2 cellular contexts compared by ENCODE assay signal in genomic region chr4:150072471-150072870, GRCh38.
TF ChIP-seq lines count a peak whose summit lies in the region.

No MANE protein-coding gene starts in this region.

TF ChIP-seq in SK-N-SH, 30 proteins besides CTCF, POLR2A, EP300 and RAD21:
- TF ChIP-seq TCF12 (IDR thresholded peaks at IDR 0.05) (no peak), TAF1 (IDR thresholded peaks at IDR 0.05; ENCODE audit: borderline replicate concordance, low read depth, low read length) (no peak), USF1 (IDR thresholded peaks at IDR 0.05; ENCODE audit: borderline replicate concordance, low read depth) (no peak), MEF2A (IDR thresholded peaks at IDR 0.05; ENCODE audit: borderline replicate concordance, low read depth) (no peak), NRF1 (IDR thresholded peaks at IDR 0.05; ENCODE audit: low read depth, low read length) (no peak), PBX3 (IDR thresholded peaks at IDR 0.05) (no peak)

TF ChIP-seq in HepG2, 621 proteins besides CTCF, POLR2A, EP300 and RAD21:
- TF ChIP-seq CEBPG (CRISPR knock-in tag; IDR thresholded peaks at IDR 0.05) = 0 out of 2 replicates have a peak, but pooled peaks have one; percentile 37
- no peak for TF ChIP-seq ZNF550 (CRISPR knock-in tag; IDR thresholded peaks at IDR 0.05; ENCODE audit: borderline replicate concordance)
- TF ChIP-seq ZNF607 (CRISPR knock-in tag; IDR thresholded peaks at IDR 0.05; ENCODE audit: borderline replicate concordance) = no peak
- no peak for TF ChIP-seq ZNF143 (CRISPR knock-in tag; IDR thresholded peaks at IDR 0.05)
- TF ChIP-seq HBP1 (CRISPR knock-in tag; IDR thresholded peaks at IDR 0.05; ENCODE audit: low read depth) = no peak
- TF ChIP-seq ZSCAN29 (CRISPR knock-in tag; conservative IDR thresholded peaks at IDR 0.05) = no peak
- TF ChIP-seq MED13 (CRISPR knock-in tag; IDR thresholded peaks at IDR 0.05) = no peak
- TF ChIP-seq ZNF567 (CRISPR knock-in tag; IDR thresholded peaks at IDR 0.05; ENCODE audit: borderline replicate concordance) = no peak
- TF ChIP-seq NPAS2 (CRISPR knock-in tag; IDR thresholded peaks at IDR 0.05; ENCODE audit: borderline replicate concordance) = no peak
- TF ChIP-seq ZNF12 (CRISPR knock-in tag; IDR thresholded peaks at IDR 0.05) = 0 out of 2 replicates have a peak, but pooled peaks have one; percentile 53
- no peak for TF ChIP-seq CEBPZ (IDR thresholded peaks at IDR 0.05; ENCODE audit: low read length)
- TF ChIP-seq ZNF407 (CRISPR knock-in tag; IDR thresholded peaks at IDR 0.05; ENCODE audit: not compliant biosample characterization) = no peak
- no peak for TF ChIP-seq ZFP82 (CRISPR knock-in tag; IDR thresholded peaks at IDR 0.05; ENCODE audit: borderline replicate concordance)
- TF ChIP-seq TAF15 (IDR thresholded peaks at IDR 0.05; ENCODE audit: low read depth, low read length, poor library complexity, severe bottlenecking) = no peak
- peak; percentile 42; the same call in 1 of the 2 replicates for TF ChIP-seq CEBPB (IDR thresholded peaks at IDR 0.05; ENCODE audit: borderline replicate concordance, low read depth, low read length)
- TF ChIP-seq SRSF4 (IDR thresholded peaks at IDR 0.05; ENCODE audit: low read depth, low read length, poor library complexity, severe bottlenecking) = no peak
- no peak for TF ChIP-seq FIP1L1 (IDR thresholded peaks at IDR 0.05; ENCODE audit: borderline replicate concordance, insufficient read depth, low read depth, low read length)
- TF ChIP-seq NR2F6 (IDR thresholded peaks at IDR 0.05) = peak; percentile 53
- TF ChIP-seq NR2F6 (CRISPR knock-in tag; IDR thresholded peaks at IDR 0.05) = peak; percentile 67
- TF ChIP-seq NR2F1 (CRISPR knock-in tag; IDR thresholded peaks at IDR 0.05) = no peak
- TF ChIP-seq BORCS8-MEF2B (CRISPR knock-in tag; IDR thresholded peaks at IDR 0.05) = no peak
- TF ChIP-seq ZEB1 (IDR thresholded peaks at IDR 0.05; ENCODE audit: insufficient replicate concordance, low read depth) = no peak
- no peak for TF ChIP-seq ZSCAN25 (CRISPR knock-in tag; IDR thresholded peaks at IDR 0.05)
- TF ChIP-seq ESRRA (CRISPR knock-in tag; IDR thresholded peaks at IDR 0.05; ENCODE audit: low read depth) = no peak
- TF ChIP-seq ZNF710 (CRISPR knock-in tag; IDR thresholded peaks at IDR 0.05; ENCODE audit: borderline replicate concordance) = no peak
- no peak for TF ChIP-seq CHD4 (IDR thresholded peaks at IDR 0.05; ENCODE audit: borderline replicate concordance, low read length)
